12 cellular contexts compared by ENCODE assay signal in genomic region chrX:68114573-68115199, GRCh38.
A peak's percentile ranks its signal among the peaks of the same experiment; 100 is the strongest.
DNase-seq lines count a peak whose midpoint lies in the region; ATAC-seq, FAIRE-seq and TF ChIP-seq lines count a peak whose summit lies in the region.
"Had no signal": no experiment of that assay in that cellular context is flagged by ENCODE, and none has a peak within 500 bp of the region (broad histone marks: within the 10 kb centered on the region; RNA-seq: fewer than 3 reads in every experiment).

No MANE protein-coding gene starts in this region.

- no peak overlapping the region for H3K9ac ChIP-seq in K562 (ENCODE audit: insufficient read depth in 1 of 2, low read depth in 2 of 2, low read length in 2 of 2)

- no peak overlapping the region for H3K27ac ChIP-seq in K562 (ENCODE audit: extremely low read depth, low read depth, low read length)
- H3K27ac ChIP-seq in uterus, result no peak overlapping the region
- H3K27ac ChIP-seq: thyroid gland had no signal

- TF ChIP-seq EP300 in K562 (IDR thresholded peaks at IDR 0.05; ENCODE audit: low read length), result no peak

- no peak overlapping the region for H3K4me3 ChIP-seq in K562
- H3K4me3 ChIP-seq in uterus, result no peak overlapping the region
- H3K4me3 ChIP-seq: GM23338, thyroid gland had no signal

- H2AFZ ChIP-seq in K562 (ENCODE audit: low read depth, low read length), result no peak overlapping the region
- H2AFZ ChIP-seq: GM23338 had no signal

- TF ChIP-seq POLR2A in K562 (conservative IDR thresholded peaks at IDR 0.05) (no peak), uterus (IDR thresholded peaks at IDR 0.05) (no peak)

- H3K4me2 ChIP-seq in K562 (ENCODE audit: insufficient read depth, low read length), result no peak overlapping the region
- H3K4me2 ChIP-seq: GM23338 had no signal

- 27% methylated on average over 3 of the region's 4 CpGs for WGBS in K562 (ENCODE audit: insufficient coverage, low coverage, missing lambda C conversion rate)

- no TSS peak for BruUV-seq in K562 (replicated peaks; lab: Mats Ljungman, UMichigan)

- FAIRE-seq in K562 (lab: Jason Lieb, UNC), result no peak

- in situ Hi-C loops in G401 (cut with HindIII; ENCODE audit: low sequenced_read_pairs) (no loop called here), K562 (cut with MboI) (no loop called here)

- no peaks in the 10 kb centered on the region for H3K79me2 ChIP-seq in K562 (ENCODE audit: control insufficient read depth, insufficient read depth, low read length)

- DNase-seq in G401 (ENCODE audit: low spot score) (peak; percentile 50), NCI-H2171 (lab: John Stamatoyannopoulos, UW) (peak; percentile 40), K562 (ENCODE audit: extremely low read depth in 1 of 4, low spot score in 3 of 4) (peak in 1 of 4 experiments; percentile 26), myocyte (ENCODE audit: low read depth) (peak; percentile 63), UCSD-AML1 (lab: John Stamatoyannopoulos, UW; ENCODE audit: unreplicated experiment) (no peak), uterus (no peak)
- no peak for DNase-seq in activated CD4-positive, CD25-positive, alpha-beta regulatory T cell (lab: John Stamatoyannopoulos, UW)
- DNase-seq: activated naive CD8-positive, alpha-beta T cell treated with anti-CD3 and anti-CD28 coated beads, Interleukin-2, amount 10 ng/mL, durations not matched to agents 7 days and 5 days; DND-41; thyroid gland had no signal

- intact Hi-C loops in K562 (cut with micrococcal nuclease), result no loop called here
- intact Hi-C loops in uterus (cut with DNase I; ENCODE audit: low total_unique reads), result no loop called here

- no peak for TF ChIP-seq RAD21 in K562 (CRISPR knock-in tag; conservative IDR thresholded peaks at IDR 0.05 in 1 of 2, IDR thresholded peaks at IDR 0.05 in 1 of 2)

- no peaks in the 10 kb centered on the region for H3K9me3 ChIP-seq in K562 (replicated peaks; ENCODE audit: control insufficient read depth, insufficient read depth, low read depth, low read length)
- no peaks in the 10 kb centered on the region for H3K9me3 ChIP-seq in uterus
- H3K9me3 ChIP-seq: thyroid gland had no signal

- no peak for TF ChIP-seq CTCF in K562 (IDR thresholded peaks at IDR 0.05 in 2 of 3, conservative IDR thresholded peaks at IDR 0.05 in 1 of 3; ENCODE audit: insufficient read depth in 2 of 3, low read depth in 1 of 3, low read length in 3 of 3)
- TF ChIP-seq CTCF in uterus (IDR thresholded peaks at IDR 0.05), result no peak

- no peaks in the 10 kb centered on the region for H3K4me1 ChIP-seq in K562 (replicated peaks in 1 of 2; ENCODE audit: control insufficient read depth in 2 of 2, insufficient read depth in 2 of 2, low read length in 2 of 2)
- H3K4me1 ChIP-seq in uterus, result no peaks in the 10 kb centered on the region
- H3K4me1 ChIP-seq: thyroid gland had no signal

- peak; percentile 74 for ATAC-seq in K562
- no peak for ATAC-seq in HG03039 (IDR thresholded peaks at IDR 0.05; ENCODE audit: unreplicated experiment)
- ATAC-seq: GM23338 had no signal

- CTCF ChIA-PET in K562 (lab: Yijun Ruan, JAX; ENCODE audit: low intra/inter-chr PET ratio), result no interaction called here

- H3K9me1 ChIP-seq in K562 (ENCODE audit: control insufficient read depth, insufficient read depth, low read length), result no peaks in the 10 kb centered on the region

- H3K27me3 ChIP-seq in K562 (ENCODE audit: control insufficient read depth in 2 of 2, insufficient read depth in 2 of 2, low read length in 2 of 2) (no peaks in the 10 kb centered on the region), uterus (peaks cover 0 to 5% of the 10 kb centered on the region in 2 donors)
- H3K27me3 ChIP-seq: thyroid gland had no signal

- POLR2A ChIA-PET in K562 (lab: Yijun Ruan, JAX), result no interaction called here

- H4K20me1 ChIP-seq in K562 (replicated peaks; ENCODE audit: control insufficient read depth, insufficient read depth, low read length), result no peaks in the 10 kb centered on the region

- H3K36me3 ChIP-seq in K562 (ENCODE audit: control insufficient read depth, insufficient read depth, low read length), result no peaks in the 10 kb centered on the region
- H3K36me3 ChIP-seq in uterus, result no peaks in the 10 kb centered on the region
- H3K36me3 ChIP-seq: thyroid gland had no signal

TF ChIP-seq in K562, 482 proteins besides CTCF, POLR2A, EP300 and RAD21:
- TF ChIP-seq JUND (IDR thresholded peaks at IDR 0.05; ENCODE audit: borderline replicate concordance, low read depth, low read length) (peak; percentile 43; the same call in 1 of the 2 replicates), JUND (tag; IDR thresholded peaks at IDR 0.05; ENCODE audit: borderline replicate concordance, low read depth, low read length) (no peak), SMARCA4 (IDR thresholded peaks at IDR 0.05) (0 out of 2 replicates have a peak, but pooled peaks have one; percentile 15), ARID2 (IDR thresholded peaks at IDR 0.05) (no peak), ATF3 (IDR thresholded peaks at IDR 0.05) (peak; percentile 51; the same call in 1 of the 2 replicates), ATF3 (CRISPR knock-in tag; conservative IDR thresholded peaks at IDR 0.05) (no peak)
TF ChIP-seq in K562: peak in this region for 3.

Comparison
In these comparisons a context has a peak if more than half of its experiments do, and no peak if none do; other contexts are left out.
1. DNase-seq: peak in G401 (single experiment), NCI-H2171 (single experiment) and myocyte (single experiment); none in UCSD-AML1 (single experiment), activated CD4-positive, CD25-positive, alpha-beta regulatory T cell (0 of 4) and uterus (0 of 2).